In the genomic region with DNA sequence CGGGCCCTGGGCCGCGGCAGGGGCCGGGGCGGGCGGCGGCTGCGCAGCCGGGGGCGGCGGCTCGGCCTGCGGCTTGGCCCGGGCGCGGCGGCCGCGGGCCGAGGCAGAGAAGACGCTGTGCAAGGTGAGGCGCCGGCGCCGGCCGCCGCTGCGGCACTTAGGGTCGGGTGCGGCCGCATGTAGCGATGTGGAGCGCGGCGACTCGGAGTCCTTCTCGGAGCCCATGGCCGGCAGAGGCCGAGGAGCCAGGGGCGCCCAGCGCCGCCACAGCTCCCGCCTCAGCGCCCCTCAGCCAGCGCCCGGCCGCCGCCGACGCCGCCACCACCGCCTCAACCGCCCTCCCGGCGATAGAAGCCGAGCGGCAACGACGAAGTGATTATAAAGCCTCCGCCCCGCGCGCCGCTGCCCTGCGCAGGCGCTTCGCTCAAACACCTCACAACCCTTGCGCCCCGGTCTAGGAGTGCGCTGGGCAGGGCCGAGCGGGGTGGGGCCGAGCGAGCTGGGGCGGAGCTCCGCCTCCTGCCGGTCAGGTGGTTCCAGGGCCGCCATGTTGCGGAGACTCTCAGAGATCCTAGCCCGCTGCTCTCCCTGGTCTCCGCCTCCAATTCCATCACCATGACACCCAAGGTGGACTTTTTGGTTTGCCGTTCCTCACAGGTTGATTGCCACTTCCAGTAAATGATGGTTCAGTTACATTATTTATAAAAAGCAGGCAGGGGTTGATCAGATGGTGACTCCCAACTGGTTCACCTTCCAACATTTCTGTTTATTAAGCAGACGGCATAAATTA, we compare ENCODE assay signal across 7 cellular contexts.
A peak's percentile ranks its signal among the peaks of the same experiment; 100 is the strongest.
DNase-seq lines count a peak whose midpoint lies in the region; ATAC-seq, FAIRE-seq and TF ChIP-seq lines count a peak whose summit lies in the region.

A gene with protein sequence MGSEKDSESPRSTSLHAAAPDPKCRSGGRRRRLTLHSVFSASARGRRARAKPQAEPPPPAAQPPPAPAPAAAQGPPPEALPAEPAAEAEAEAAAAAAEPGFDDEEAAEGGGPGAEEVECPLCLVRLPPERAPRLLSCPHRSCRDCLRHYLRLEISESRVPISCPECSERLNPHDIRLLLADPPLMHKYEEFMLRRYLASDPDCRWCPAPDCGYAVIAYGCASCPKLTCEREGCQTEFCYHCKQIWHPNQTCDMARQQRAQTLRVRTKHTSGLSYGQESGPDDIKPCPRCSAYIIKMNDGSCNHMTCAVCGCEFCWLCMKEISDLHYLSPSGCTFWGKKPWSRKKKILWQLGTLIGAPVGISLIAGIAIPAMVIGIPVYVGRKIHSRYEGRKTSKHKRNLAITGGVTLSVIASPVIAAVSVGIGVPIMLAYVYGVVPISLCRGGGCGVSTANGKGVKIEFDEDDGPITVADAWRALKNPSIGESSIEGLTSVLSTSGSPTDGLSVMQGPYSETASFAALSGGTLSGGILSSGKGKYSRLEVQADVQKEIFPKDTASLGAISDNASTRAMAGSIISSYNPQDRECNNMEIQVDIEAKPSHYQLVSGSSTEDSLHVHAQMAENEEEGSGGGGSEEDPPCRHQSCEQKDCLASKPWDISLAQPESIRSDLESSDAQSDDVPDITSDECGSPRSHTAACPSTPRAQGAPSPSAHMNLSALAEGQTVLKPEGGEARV (minus strand): TSS at position 349 of the 790 bp plus-strand sequence. CDS start 124 bp downstream, at position 225.

- ATAC-seq in HG02981 (IDR thresholded peaks at IDR 0.05; ENCODE audit: unreplicated experiment), result peak; percentile 83

- TF ChIP-seq CTCF in retinal pigment epithelial cell (conservative IDR thresholded peaks at IDR 0.05; ENCODE audit: low read depth, low read length), result no peak

- peak within 1 kb of the TSS; percentile 74 for H3K4me3 ChIP-seq in retinal pigment epithelial cell (ENCODE audit: low read length)

- peak; percentile 97 for FAIRE-seq in GM18507 (lab: Jason Lieb, UNC)

- DNase-seq in GM18507 (ENCODE audit: extremely low spot score, insufficient read length, low read depth) (peak; percentile 91), NCI-H2081 (lab: John Stamatoyannopoulos, UW) (peak; percentile 98 to 99), T1000 (lab: John Stamatoyannopoulos, UW) (peak; percentile 90), astrocyte of the hippocampus (ENCODE audit: low read depth, low spot score) (peak; percentile 98), hippocampal formation (lab: John Stamatoyannopoulos, UW) (peak; percentile 92 to 93), retinal pigment epithelial cell (ENCODE audit: low read depth) (peak; percentile 74)

Comparison
In these comparisons a context has a peak if more than half of its experiments do, and no peak if none do; other contexts are left out.
1. Peak in every context shown above with its lines: DNase-seq, ATAC-seq and H3K4me3 ChIP-seq.